21 cellular contexts compared by ENCODE assay signal in genomic region chr4:114770624-114771023, GRCh38.
DNase-seq lines count a peak whose midpoint lies in the region; ATAC-seq, FAIRE-seq and TF ChIP-seq lines count a peak whose summit lies in the region.
"Had no signal": no experiment of that assay in that cellular context is flagged by ENCODE, and none has a peak within 500 bp of the region (broad histone marks: within the 10 kb centered on the region; RNA-seq: fewer than 3 reads in every experiment).

No MANE protein-coding gene starts in this region.

- no peaks in the 10 kb centered on the region for H4K20me1 ChIP-seq in IMR-90 (ENCODE audit: insufficient read depth, low read length)
- no peaks in the 10 kb centered on the region for H4K20me1 ChIP-seq in H1 (replicated peaks in 1 of 2; ENCODE audit: control insufficient read depth in 1 of 2, insufficient read depth in 2 of 2, low read length in 2 of 2)
- H4K20me1 ChIP-seq: BLaER1 had no signal

- no peaks in the 10 kb centered on the region for H3K36me3 ChIP-seq in IMR-90 (ENCODE audit: control insufficient read depth, insufficient read depth, low read length)
- no peaks in the 10 kb centered on the region for H3K36me3 ChIP-seq in H1 (ENCODE audit: control insufficient read depth in 2 of 4, insufficient read depth in 4 of 4, low read length in 3 of 4)
- no peaks in the 10 kb centered on the region for H3K36me3 ChIP-seq in effector memory CD4-positive, alpha-beta T cell (ENCODE audit: control insufficient read depth, insufficient read depth, low read length)
- H3K36me3 ChIP-seq: BE2C, BLaER1 had no signal

- DNase-seq in IMR-90 (no peak), H1 (ENCODE audit: low read depth in 1 of 2, low spot score in 2 of 2) (no peak)
- no peak for DNase-seq in activated CD8-positive, alpha-beta T cell treated with anti-CD3 and anti-CD28 coated beads, Interleukin-2, amount 10 ng/mL, durations not matched to agents 7 days and 5 days
- no peak for DNase-seq in effector memory CD4-positive, alpha-beta T cell
- DNase-seq: 8988T; ACHN; BE2C; Caco-2; Calu3; CD4-positive, alpha-beta T cell; CD8-positive, alpha-beta T cell; DMS79 treated with DMSO at 0.1 percent for 48 hours; GF-D8 had no signal

- H3K4me1 Mint-ChIP-seq in activated CD8-positive, alpha-beta T cell treated with anti-CD3 and anti-CD28 coated beads, Interleukin-2, amount 10 ng/mL, durations not matched to agents 7 days and 5 days (ENCODE audit: low read depth), result no peaks in the 10 kb centered on the region

- H3K27ac ChIP-seq in IMR-90 (ENCODE audit: insufficient read depth, low read length), result no peak overlapping the region
- H3K27ac ChIP-seq in H1 (ENCODE audit: low read depth, low read length), result no peak overlapping the region
- no peak overlapping the region for H3K27ac ChIP-seq in effector memory CD4-positive, alpha-beta T cell (ENCODE audit: insufficient read depth, low read length, poor library complexity, severe bottlenecking)
- H3K27ac ChIP-seq: BLaER1, C4-2B had no signal

- BruUV-seq in IMR-90 (replicated peaks; lab: Mats Ljungman, UMichigan), result no TSS peak

- H3K14ac ChIP-seq in IMR-90 (replicated peaks; ENCODE audit: low read depth, low read length), result no peak overlapping the region
- H3K14ac ChIP-seq in H1 (ENCODE audit: insufficient read length), result no peak overlapping the region

- H3K4me2 ChIP-seq in IMR-90 (ENCODE audit: low read depth, low read length), result no peak overlapping the region
- no peak overlapping the region for H3K4me2 ChIP-seq in H1 (ENCODE audit: insufficient read depth in 1 of 2, low read depth in 2 of 2, low read length in 2 of 2)
- H3K4me2 ChIP-seq: BLaER1 had no signal

- in situ Hi-C loops in IMR-90 (cut with MboI; ENCODE audit: low sequenced_read_pairs), result no loop called here

- H3K79me1 ChIP-seq in IMR-90 (ENCODE audit: low read depth in 1 of 2, low read length in 2 of 2) (no peaks in the 10 kb centered on the region), H1 (ENCODE audit: low read depth, low read length) (no peaks in the 10 kb centered on the region)

- H2BK12ac ChIP-seq in H1 (ENCODE audit: low read depth, low read length), result no peak overlapping the region

- no peaks in the 10 kb centered on the region for H3K9me3 Mint-ChIP-seq in activated CD8-positive, alpha-beta T cell treated with anti-CD3 and anti-CD28 coated beads, Interleukin-2, amount 10 ng/mL, durations not matched to agents 7 days and 5 days (ENCODE audit: insufficient read depth)
- H3K9me3 Mint-ChIP-seq: CD4-positive, alpha-beta T cell; CD8-positive, alpha-beta T cell had no signal

- H3K4ac ChIP-seq in IMR-90 (ENCODE audit: low read depth, low read length) (no peak overlapping the region), H1 (replicated peaks; ENCODE audit: insufficient read length, low read depth, low read length) (no peak overlapping the region)

- H3K27me3 Mint-ChIP-seq in activated CD8-positive, alpha-beta T cell treated with anti-CD3 and anti-CD28 coated beads, Interleukin-2, amount 10 ng/mL, durations not matched to agents 7 days and 5 days (ENCODE audit: low read depth), result no peaks in the 10 kb centered on the region
- H3K27me3 Mint-ChIP-seq: CD4-positive, alpha-beta T cell had no signal

- WGBS in IMR-90 (ENCODE audit: extremely low coverage in 2 of 2, insufficient read length in 1 of 2), 2 experiments, result no CpG with 5 or more reads among the region's 4 CpGs
- WGBS in H1 (ENCODE audit: extremely low coverage in 1 of 2, insufficient coverage in 1 of 2, insufficient read length in 1 of 2, insufficient replicate concordance in 2 of 2, low coverage in 1 of 2, low lambda C conversion rate in 2 of 2, missing lambda C conversion rate in 1 of 2), 2 experiments, result 95% methylated on average over 4 of the region's 4 CpGs; no CpG with 5 or more reads in 1 of the 2 experiments

- no peak for TF ChIP-seq RAD21 in IMR-90 (IDR thresholded peaks at IDR 0.05; ENCODE audit: low read length)
- no peak for TF ChIP-seq RAD21 in Ishikawa (IDR thresholded peaks at IDR 0.05; ENCODE audit: low read depth)
- no peak for TF ChIP-seq RAD21 in H1 (IDR thresholded peaks at IDR 0.05 in 1 of 2, conservative IDR thresholded peaks at IDR 0.05 in 1 of 2; ENCODE audit: low read depth in 2 of 2, low read length in 2 of 2)

- CTCF ChIA-PET in IMR-90 (lab: Yijun Ruan, JAX), result no interaction called here
- CTCF ChIA-PET in H1 (lab: Charles Lee; ENCODE audit: partially characterized antibody), result interaction anchor here (0.6 to 1.5 kb wide), 2 partner anchors 9 to 44 kb away, joined by 3 to 6 read pairs; no protein-coding TSS in a partner anchor
- CTCF ChIA-PET in activated CD8-positive, alpha-beta T cell treated with anti-CD3 and anti-CD28 coated beads, Interleukin-2, amount 10 ng/mL, durations not matched to agents 7 days and 5 days (lab: Charles Lee), result no interaction called here

- TF ChIP-seq CTCF in IMR-90 (conservative IDR thresholded peaks at IDR 0.05; ENCODE audit: low read depth, low read length), result no peak
- TF ChIP-seq CTCF in H1 (IDR thresholded peaks at IDR 0.05; ENCODE audit: control extremely low read depth in 1 of 3, insufficient read depth in 1 of 3, low read depth in 1 of 3, low read length in 3 of 3), result no peak

- H2BK120ac ChIP-seq in IMR-90 (ENCODE audit: low read depth, low read length) (no peak overlapping the region), H1 (replicated peaks; ENCODE audit: low read depth, low read length) (no peak overlapping the region)

- TF ChIP-seq POLR2A in IMR-90 (IDR thresholded peaks at IDR 0.05; ENCODE audit: low read depth, low read length) (no peak), H1 (IDR thresholded peaks at IDR 0.05; ENCODE audit: control extremely low read depth in 1 of 2, low read depth in 2 of 2, low read length in 2 of 2) (no peak)

- no peaks in the 10 kb centered on the region for H3K27me3 ChIP-seq in IMR-90 (ENCODE audit: control insufficient read depth, insufficient read depth, low read length)
- H3K27me3 ChIP-seq in H1 (replicated peaks in 1 of 4; ENCODE audit: control insufficient read depth in 3 of 4, extremely low read depth in 1 of 4, insufficient read depth in 3 of 4, low read length in 3 of 4), result no peaks in the 10 kb centered on the region
- H3K27me3 ChIP-seq in effector memory CD4-positive, alpha-beta T cell (replicated peaks; ENCODE audit: control insufficient read depth, insufficient read depth, low read length, poor library complexity, severe bottlenecking), result no peaks in the 10 kb centered on the region
- H3K27me3 ChIP-seq: BE2C, BLaER1 had no signal

- H3K23ac ChIP-seq in IMR-90 (ENCODE audit: low read depth, low read length) (no peak overlapping the region), H1 (ENCODE audit: insufficient read length) (no peak overlapping the region)

- H3K4me3 Mint-ChIP-seq in activated CD8-positive, alpha-beta T cell treated with anti-CD3 and anti-CD28 coated beads, Interleukin-2, amount 10 ng/mL, durations not matched to agents 7 days and 5 days, result no peak overlapping the region
- H3K4me3 Mint-ChIP-seq: CD4-positive, alpha-beta T cell; CD8-positive, alpha-beta T cell had no signal

- no peak overlapping the region for H3K18ac ChIP-seq in IMR-90 (ENCODE audit: low read depth, low read length)
- H3K18ac ChIP-seq in H1 (ENCODE audit: extremely low read depth, low read length), result no peak overlapping the region

- H3K23me2 ChIP-seq in H1 (ENCODE audit: low read depth, low read length), result no peaks in the 10 kb centered on the region

- H3K4me1 ChIP-seq in IMR-90 (ENCODE audit: control insufficient read depth, insufficient read depth, low read length) (no peaks in the 10 kb centered on the region), H1 (replicated peaks in 1 of 4; ENCODE audit: control insufficient read depth in 3 of 4, insufficient read depth in 4 of 4, low read length in 3 of 4) (no peaks in the 10 kb centered on the region)
- no peaks in the 10 kb centered on the region for H3K4me1 ChIP-seq in effector memory CD4-positive, alpha-beta T cell (ENCODE audit: control insufficient read depth, insufficient read depth, low read length, poor library complexity, severe bottlenecking)
- H3K4me1 ChIP-seq: BE2C, BLaER1, Caco-2 had no signal

- ATAC-seq in IMR-90 (ENCODE audit: low read depth), result no peak
- ATAC-seq in activated CD8-positive, alpha-beta T cell treated with anti-CD3 and anti-CD28 coated beads, Interleukin-2, amount 10 ng/mL, durations not matched to agents 7 days and 5 days, result no peak
- no peak for ATAC-seq in GM19023 (IDR thresholded peaks at IDR 0.05; ENCODE audit: unreplicated experiment)
- ATAC-seq: CD8-positive, alpha-beta T cell had no signal

- H4K5ac ChIP-seq in IMR-90 (ENCODE audit: low read depth, low read length), result no peak overlapping the region
- no peak overlapping the region for H4K5ac ChIP-seq in H1 (ENCODE audit: insufficient read length, low read depth, low read length)

- POLR2A ChIA-PET in IMR-90 (lab: Charles Lee; ENCODE audit: unreplicated experiment), result no interaction called here
- POLR2A ChIA-PET in H1 (lab: Charles Lee; ENCODE audit: partially characterized antibody), result no interaction called here
- POLR2A ChIA-PET in activated CD8-positive, alpha-beta T cell treated with anti-CD3 and anti-CD28 coated beads, Interleukin-2, amount 10 ng/mL, durations not matched to agents 7 days and 5 days (lab: Charles Lee), result no interaction called here

- no peak for FAIRE-seq in H1 (lab: Jason Lieb, UNC)
- FAIRE-seq: A204.1, D721Med, G401.6, GM12891 had no signal

- H3K56ac ChIP-seq in IMR-90 (ENCODE audit: extremely low read depth, insufficient read depth, low read length), result no peak overlapping the region
- no peak overlapping the region for H3K56ac ChIP-seq in H1 (replicated peaks; ENCODE audit: insufficient read length, low read depth, low read length)

- H2AK5ac ChIP-seq in IMR-90 (ENCODE audit: low read depth, low read length) (no peak overlapping the region), H1 (ENCODE audit: low read depth, low read length) (no peak overlapping the region)

- TF ChIP-seq EP300 in Ishikawa (IDR thresholded peaks at IDR 0.05; ENCODE audit: borderline replicate concordance), result no peak
- TF ChIP-seq EP300 in H1 (IDR thresholded peaks at IDR 0.05; ENCODE audit: borderline replicate concordance in 1 of 2, low read depth in 2 of 2, low read length in 2 of 2), result no peak

- H4K8ac ChIP-seq in IMR-90 (ENCODE audit: low read depth in 2 of 2, low read length in 2 of 2), result no peak overlapping the region
- no peak overlapping the region for H4K8ac ChIP-seq in H1 (ENCODE audit: extremely low read depth, insufficient read depth, low read length)

- no peaks in the 10 kb centered on the region for H3K9me1 ChIP-seq in IMR-90 (ENCODE audit: insufficient read depth, low read length)

- H2BK5ac ChIP-seq in IMR-90 (ENCODE audit: low read depth, low read length, poor library complexity, severe bottlenecking) (no peak overlapping the region), H1 (ENCODE audit: low read depth, low read length) (no peak overlapping the region)

- H3K4me3 ChIP-seq in IMR-90 (ENCODE audit: insufficient read depth, low read depth, low read length) (no peak overlapping the region), H1 (ENCODE audit: extremely low read depth in 1 of 4, insufficient read depth in 2 of 4, low read depth in 3 of 4, low read length in 4 of 4) (no peak overlapping the region)
- H3K4me3 ChIP-seq in effector memory CD4-positive, alpha-beta T cell (ENCODE audit: insufficient read depth, low read depth, low read length, poor library complexity, severe bottlenecking), result no peak overlapping the region
- H3K4me3 ChIP-seq: BLaER1 had no signal

- H3K27ac Mint-ChIP-seq in activated CD8-positive, alpha-beta T cell treated with anti-CD3 and anti-CD28 coated beads, Interleukin-2, amount 10 ng/mL, durations not matched to agents 7 days and 5 days, result no peak overlapping the region
- H3K27ac Mint-ChIP-seq: CD4-positive, alpha-beta T cell; CD8-positive, alpha-beta T cell had no signal

- H3K9me3 ChIP-seq in IMR-90 (ENCODE audit: control insufficient read depth, insufficient read depth, low read length) (no peaks in the 10 kb centered on the region), H1 (ENCODE audit: insufficient read depth in 2 of 2, low read depth in 1 of 2, low read length in 1 of 2) (no peaks in the 10 kb centered on the region)
- no peaks in the 10 kb centered on the region for H3K9me3 ChIP-seq in effector memory CD4-positive, alpha-beta T cell (ENCODE audit: control insufficient read depth, low read length)
- H3K9me3 ChIP-seq: BE2C, BLaER1, Caco-2 had no signal

- dilution Hi-C loops in IMR-90 (cut with HindIII; ENCODE audit: low sequenced_read_pairs, unreplicated experiment), result no loop called here

- H2BK15ac ChIP-seq in IMR-90 (ENCODE audit: low read depth, low read length) (no peak overlapping the region), H1 (ENCODE audit: low read length) (no peak overlapping the region)

- H3K9ac ChIP-seq in IMR-90 (ENCODE audit: low read depth, low read length), result no peak overlapping the region
- H3K9ac ChIP-seq in H1 (replicated peaks in 1 of 4; ENCODE audit: extremely low read depth in 1 of 4, low read depth in 3 of 4, low read length in 3 of 4), result no peak overlapping the region
- H3K9ac ChIP-seq: BLaER1 had no signal

- H4K91ac ChIP-seq in IMR-90 (ENCODE audit: insufficient read depth, low read depth, low read length), result no peak overlapping the region
- H4K91ac ChIP-seq in H1 (replicated peaks; ENCODE audit: insufficient read length, low read length), result no peak overlapping the region

- intact Hi-C loops in IMR-90 (cut with micrococcal nuclease), result no loop called here

- H3K36me3 Mint-ChIP-seq in activated CD8-positive, alpha-beta T cell treated with anti-CD3 and anti-CD28 coated beads, Interleukin-2, amount 10 ng/mL, durations not matched to agents 7 days and 5 days (ENCODE audit: low read depth), result no peaks in the 10 kb centered on the region
- H3K36me3 Mint-ChIP-seq: CD8-positive, alpha-beta T cell had no signal

- no peak overlapping the region for H2BK20ac ChIP-seq in IMR-90 (ENCODE audit: low read depth, low read length)
- H2BK20ac ChIP-seq in H1 (ENCODE audit: low read length), result no peak overlapping the region

- no peak overlapping the region for H2AK9ac ChIP-seq in IMR-90 (replicated peaks; ENCODE audit: low read depth, low read length, poor library complexity)

- H2AFZ ChIP-seq in IMR-90 (replicated peaks; ENCODE audit: low read length, poor library complexity) (no peak overlapping the region), H1 (ENCODE audit: low read length) (no peak overlapping the region)

- H3K79me2 ChIP-seq in H1 (ENCODE audit: control insufficient read depth in 1 of 2, insufficient read depth in 2 of 2, low read length in 2 of 2), result no peaks in the 10 kb centered on the region
